8 cellular contexts compared by ENCODE assay signal in the genomic region with DNA sequence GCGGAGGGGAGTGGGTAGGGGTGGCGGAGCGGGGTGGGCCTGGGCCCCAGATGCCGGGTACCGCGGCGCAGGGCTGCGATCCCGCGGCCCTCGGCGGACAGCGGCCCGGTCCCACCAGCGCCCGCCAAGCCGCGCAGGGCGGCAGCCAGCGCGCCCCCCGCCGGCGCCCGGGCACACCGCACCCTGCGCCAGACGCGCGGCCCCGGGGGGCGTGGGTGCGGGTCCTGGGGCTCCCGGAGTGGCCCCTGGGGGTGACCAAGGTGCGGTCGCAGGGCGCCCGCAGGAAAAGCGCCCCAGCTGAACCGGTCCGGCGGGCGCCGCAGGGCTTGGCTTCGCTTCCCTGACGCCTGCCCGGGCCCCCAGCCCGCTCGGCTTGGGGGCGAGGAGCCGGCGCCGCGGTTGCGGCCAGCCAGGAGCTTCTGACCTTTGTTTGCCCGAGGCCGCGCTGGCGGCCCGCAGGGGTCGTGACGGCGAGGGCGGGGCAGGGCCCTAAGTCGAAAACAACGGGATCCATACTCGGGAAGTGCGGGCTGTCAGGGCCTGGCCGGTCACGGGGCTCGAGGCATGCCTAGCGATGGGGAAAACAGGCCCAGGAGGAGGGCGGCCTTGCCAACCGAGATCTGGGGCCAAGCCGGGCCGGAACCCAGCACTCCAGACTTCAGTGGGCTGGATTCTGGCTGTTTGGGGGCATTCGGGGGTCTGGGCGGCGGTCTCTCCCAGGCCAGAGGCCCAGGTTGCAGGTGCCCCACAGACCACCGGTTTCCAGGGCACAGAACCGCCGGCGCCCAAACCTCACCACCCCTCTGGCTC. TPM values are rescaled to one million over a fixed set of nuclear protein-coding genes. Genes with fewer than 3 reads are reported as not detected.
DNase-seq lines count a peak whose midpoint lies in the region; ATAC-seq and TF ChIP-seq lines count a peak whose summit lies in the region.

No MANE protein-coding gene starts in this region.

- H3K9ac ChIP-seq in subcutaneous abdominal adipose tissue (ENCODE audit: low read length in 5 of 5), result peak overlapping the region in 3 of 5 donors; percentile 66 to 71 (median 70)

- TF ChIP-seq CTCF in brain microvascular endothelial cell (IDR thresholded peaks at IDR 0.05; ENCODE audit: low read depth, low read length, missing control alignments) (no peak), kidney epithelial cell (IDR thresholded peaks at IDR 0.05; ENCODE audit: insufficient read depth, low read length, poor library complexity, severe bottlenecking) (no peak)

- ATAC-seq in GM19395 (IDR thresholded peaks at IDR 0.05; ENCODE audit: unreplicated experiment) (peak; percentile 33), HG03571 (IDR thresholded peaks at IDR 0.05; ENCODE audit: unreplicated experiment) (peak; percentile 11)

- H3K36me3 ChIP-seq in brain microvascular endothelial cell (replicated peaks) (peaks cover 10% of the 10 kb centered on the region), kidney epithelial cell (ENCODE audit: control insufficient read depth, insufficient read depth, low read length) (no peaks in the 10 kb centered on the region), subcutaneous abdominal adipose tissue (ENCODE audit: control insufficient read depth in 5 of 5, insufficient read depth in 5 of 5, low read length in 5 of 5) (peaks cover 0 to 26% (median 22%) of the 10 kb centered on the region in 5 donors)

- H3K4me3 ChIP-seq in brain microvascular endothelial cell (ENCODE audit: low read depth, low read length) (peak overlapping the region; percentile 46), kidney epithelial cell (ENCODE audit: low read depth, low read length) (peak overlapping the region; percentile 90), subcutaneous abdominal adipose tissue (ENCODE audit: low read depth in 1 of 5, low read length in 5 of 5) (peak overlapping the region in 4 of 5 donors; percentile 38 to 62 (median 48))

- H3K9me3 ChIP-seq in subcutaneous abdominal adipose tissue (ENCODE audit: control insufficient read depth in 5 of 5, low read length in 5 of 5), result no peaks in the 10 kb centered on the region

- in situ Hi-C loops in brain microvascular endothelial cell (cut with HindIII; ENCODE audit: low pct_ligation_motif_present, low sequenced_read_pairs), result no loop called here

- DNase-seq in DMS53 (lab: John Stamatoyannopoulos, UW) (peak; percentile 82), brain microvascular endothelial cell (no peak), kidney epithelial cell (ENCODE audit: low read depth) (no peak), superior temporal gyrus (ENCODE audit: extremely low spot score) (no peak), SHP77 (lab: John Stamatoyannopoulos, UW) (no peak)

- H3K27me3 ChIP-seq in brain microvascular endothelial cell (replicated peaks), result peaks cover 13% of the 10 kb centered on the region
- peaks cover 11% of the 10 kb centered on the region for H3K27me3 ChIP-seq in kidney epithelial cell (ENCODE audit: control insufficient read depth, insufficient read depth, low read length)
- H3K27me3 ChIP-seq in subcutaneous abdominal adipose tissue (ENCODE audit: control insufficient read depth in 5 of 5, insufficient read depth in 4 of 5, low read length in 5 of 5), result peaks cover 11 to 16% (median 12%) of the 10 kb centered on the region in 5 donors

- H3K27ac ChIP-seq in brain microvascular endothelial cell (no peak overlapping the region), subcutaneous abdominal adipose tissue (ENCODE audit: low read depth, low read length) (no peak overlapping the region)

- peaks cover 7 to 54% (median 45%) of the 10 kb centered on the region in 5 donors for H3K4me1 ChIP-seq in subcutaneous abdominal adipose tissue (ENCODE audit: control insufficient read depth in 5 of 5, insufficient read depth in 5 of 5, low read length in 5 of 5)

RNA-seq across cellular contexts. Expression of a gene that starts 0.6 kb away (rescaled TPM):
- 21.5 and 21.7 TPM in 2 replicates for total RNA-seq in kidney epithelial cell

RNA-seq across cellular contexts. Expression of a gene that starts 5.5 kb away (rescaled TPM):
- 15.8 and 17.8 TPM in 2 replicates for total RNA-seq in kidney epithelial cell

RNA-seq across cellular contexts. Expression of a gene that starts 52.4 kb away (rescaled TPM):
- 1.4 and 1.9 TPM in 2 replicates for total RNA-seq in kidney epithelial cell
